Comparison of ENCODE assay signal across 1 cellular context in the genomic region with DNA sequence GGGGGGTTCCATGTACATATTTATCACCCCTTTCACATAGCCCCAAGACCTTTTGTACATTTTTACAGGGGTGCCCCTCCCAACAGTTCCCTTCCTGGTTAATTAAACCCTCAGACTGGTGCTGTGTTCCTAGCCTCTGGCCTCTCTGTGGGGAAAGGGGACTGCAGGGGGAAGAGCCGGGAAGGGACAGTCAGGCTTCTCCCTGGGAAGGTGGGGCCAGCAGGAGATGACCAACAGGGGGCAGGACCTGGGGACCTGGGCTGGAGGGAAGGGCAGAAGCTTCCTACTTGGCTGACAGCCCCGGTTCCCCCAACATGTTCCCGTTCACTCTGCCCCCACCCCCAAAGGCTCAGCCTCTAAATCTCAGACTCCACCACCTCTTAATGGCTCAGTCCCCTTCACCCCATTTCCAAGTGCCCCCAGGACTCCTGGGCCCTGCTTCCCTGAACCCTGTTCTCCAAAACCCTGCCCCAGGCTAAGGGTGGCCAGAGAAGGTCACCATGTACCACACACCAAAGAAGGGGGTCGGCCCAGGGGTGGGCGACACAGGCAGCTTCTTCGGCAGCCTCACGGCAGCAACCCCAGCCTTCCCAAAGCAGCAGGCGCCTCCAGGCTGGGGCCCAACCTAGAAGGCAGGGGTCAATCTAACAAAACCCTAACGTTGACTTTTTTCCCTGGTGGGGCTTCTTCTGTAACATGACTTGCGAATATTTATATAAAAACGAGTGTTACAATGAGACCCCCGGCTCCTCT.
TF ChIP-seq lines count a peak whose summit lies in the region.

No MANE protein-coding gene starts in this region.

TF ChIP-seq in GM12878, 131 proteins besides CTCF, POLR2A, EP300 and RAD21:
- TF ChIP-seq RCOR1 (conservative IDR thresholded peaks at IDR 0.05; ENCODE audit: low read depth, low read length), result no peak
- TF ChIP-seq, protein P1, sequence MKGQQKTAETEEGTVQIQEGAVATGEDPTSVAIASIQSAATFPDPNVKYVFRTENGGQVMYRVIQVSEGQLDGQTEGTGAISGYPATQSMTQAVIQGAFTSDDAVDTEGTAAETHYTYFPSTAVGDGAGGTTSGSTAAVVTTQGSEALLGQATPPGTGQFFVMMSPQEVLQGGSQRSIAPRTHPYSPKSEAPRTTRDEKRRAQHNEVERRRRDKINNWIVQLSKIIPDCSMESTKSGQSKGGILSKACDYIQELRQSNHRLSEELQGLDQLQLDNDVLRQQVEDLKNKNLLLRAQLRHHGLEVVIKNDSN (IDR thresholded peaks at IDR 0.05; ENCODE audit: borderline replicate concordance, extremely low read length, insufficient read depth, low read depth, low read length), result no peak
- no peak for TF ChIP-seq RBBP5 (conservative IDR thresholded peaks at IDR 0.05)
- no peak for TF ChIP-seq ATF7 (IDR thresholded peaks at IDR 0.05; ENCODE audit: low read depth)
- TF ChIP-seq, protein P2, sequence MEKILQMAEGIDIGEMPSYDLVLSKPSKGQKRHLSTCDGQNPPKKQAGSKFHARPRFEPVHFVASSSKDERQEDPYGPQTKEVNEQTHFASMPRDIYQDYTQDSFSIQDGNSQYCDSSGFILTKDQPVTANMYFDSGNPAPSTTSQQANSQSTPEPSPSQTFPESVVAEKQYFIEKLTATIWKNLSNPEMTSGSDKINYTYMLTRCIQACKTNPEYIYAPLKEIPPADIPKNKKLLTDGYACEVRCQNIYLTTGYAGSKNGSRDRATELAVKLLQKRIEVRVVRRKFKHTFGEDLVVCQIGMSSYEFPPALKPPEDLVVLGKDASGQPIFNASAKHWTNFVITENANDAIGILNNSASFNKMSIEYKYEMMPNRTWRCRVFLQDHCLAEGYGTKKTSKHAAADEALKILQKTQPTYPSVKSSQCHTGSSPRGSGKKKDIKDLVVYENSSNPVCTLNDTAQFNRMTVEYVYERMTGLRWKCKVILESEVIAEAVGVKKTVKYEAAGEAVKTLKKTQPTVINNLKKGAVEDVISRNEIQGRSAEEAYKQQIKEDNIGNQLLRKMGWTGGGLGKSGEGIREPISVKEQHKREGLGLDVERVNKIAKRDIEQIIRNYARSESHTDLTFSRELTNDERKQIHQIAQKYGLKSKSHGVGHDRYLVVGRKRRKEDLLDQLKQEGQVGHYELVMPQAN (conservative IDR thresholded peaks at IDR 0.05), result no peak
- no peak for TF ChIP-seq NR2C1 (IDR thresholded peaks at IDR 0.05)
- no peak for TF ChIP-seq BHLHE40 (IDR thresholded peaks at IDR 0.05; ENCODE audit: borderline replicate concordance in 1 of 2, low read depth in 2 of 2, low read length in 1 of 2)
- TF ChIP-seq BRCA1 (IDR thresholded peaks at IDR 0.05; ENCODE audit: low read depth, low read length), result no peak
- TF ChIP-seq TAF1 (IDR thresholded peaks at IDR 0.05; ENCODE audit: borderline replicate concordance, low read depth, low read length), result no peak
- no peak for TF ChIP-seq POLR2AphosphoS5 (IDR thresholded peaks at IDR 0.05; ENCODE audit: low read length)
- TF ChIP-seq CHD1 (IDR thresholded peaks at IDR 0.05; ENCODE audit: low read depth, low read length), result no peak
- no peak for TF ChIP-seq MEF2B (IDR thresholded peaks at IDR 0.05; ENCODE audit: partially characterized antibody, poor library complexity, severe bottlenecking)
- no peak for TF ChIP-seq CEBPB (IDR thresholded peaks at IDR 0.05; ENCODE audit: borderline replicate concordance in 1 of 2, low read depth in 2 of 2, low read length in 2 of 2)
TF ChIP-seq in GM12878: peak in this region for 0.
